In the genomic region with DNA sequence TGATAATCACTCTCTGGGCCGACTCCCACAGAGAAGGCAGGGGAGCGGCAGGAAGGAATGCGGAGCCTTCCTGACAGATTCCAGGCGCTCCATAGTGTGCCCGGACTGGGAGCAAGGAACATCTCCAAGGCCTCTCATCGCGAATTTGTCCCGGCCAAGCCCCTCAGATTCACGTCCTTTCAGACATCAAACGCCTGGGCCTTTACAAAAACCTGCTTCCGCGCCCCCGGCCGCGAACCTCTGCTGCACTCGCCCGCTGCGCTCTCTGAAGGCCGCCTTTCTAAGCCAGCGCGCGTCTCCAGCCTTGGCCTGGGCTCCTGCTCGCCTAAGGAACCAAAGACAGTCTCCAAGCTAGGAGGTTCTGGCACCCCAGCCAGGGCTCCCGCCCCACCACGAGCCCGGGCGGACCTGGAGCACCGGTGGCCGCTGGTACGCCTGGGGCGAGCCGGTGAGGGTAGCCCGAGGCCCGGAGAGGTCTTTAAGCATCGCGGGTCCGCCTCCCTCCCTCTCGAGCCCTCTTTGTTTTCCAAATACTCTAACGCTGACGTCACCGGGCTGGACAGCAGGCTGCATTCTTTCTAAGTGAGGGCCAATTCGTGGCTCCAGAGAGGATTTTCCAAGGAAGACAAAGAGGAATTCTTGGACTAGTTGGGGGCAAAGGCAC, we compare ENCODE assay signal across 8 cellular contexts. TPM values are rescaled to one million over a fixed set of nuclear protein-coding genes. Genes with fewer than 3 reads are reported as not detected.
DNase-seq lines count a peak whose midpoint lies in the region; ATAC-seq and TF ChIP-seq lines count a peak whose summit lies in the region.

No MANE protein-coding gene starts in this region.

- TSS peak; percentile 81 for BruUV-seq in Panc1 (replicated peaks; lab: Mats Ljungman, UMichigan)

- H3K36me3 ChIP-seq in Panc1 (ENCODE audit: control insufficient read depth, insufficient read depth, low read length) (peaks cover 16% of the 10 kb centered on the region), endodermal cell (ENCODE audit: control insufficient read depth, insufficient read depth, low read length) (peaks cover 33% of the 10 kb centered on the region), lower lobe of right lung (peaks cover 35% of the 10 kb centered on the region), thoracic aorta (peaks cover 30% of the 10 kb centered on the region)

- H3K4me3 Mint-ChIP-seq in endodermal cell: peak overlapping the region; percentile 93
- H3K4me3 Mint-ChIP-seq in activated CD4-positive, alpha-beta T cell treated with anti-CD3 and anti-CD28 coated beads, Interleukin-2, amount 10 ng/mL, durations not matched to agents 24 days and 14 days: no peak overlapping the region

- H3K27me3 Mint-ChIP-seq in endodermal cell (ENCODE audit: insufficient read depth): peaks cover 25% of the 10 kb centered on the region
- H3K27me3 Mint-ChIP-seq in activated CD4-positive, alpha-beta T cell treated with anti-CD3 and anti-CD28 coated beads, Interleukin-2, amount 10 ng/mL, durations not matched to agents 24 days and 14 days: peaks cover 43% of the 10 kb centered on the region

- POLR2A ChIA-PET in Panc1 (lab: Charles Lee): interaction anchor here (0.9 to 2.2 kb wide), 5 partner anchors 8 to 110 kb away, joined by 3 to 9 read pairs (median 4); no protein-coding TSS in a partner anchor

- in situ Hi-C loops in Panc1 (cut with HindIII; ENCODE audit: low pct_unique_long_range_greater_than_20kb, low sequenced_read_pairs): no loop called here

- CTCF ChIA-PET in Panc1 (lab: Charles Lee): interaction anchor here (0.8 to 1.4 kb wide), 2 partner anchors 9 to 106 kb away, joined by 4 to 5 read pairs; no protein-coding TSS in a partner anchor

- H3K27me3 ChIP-seq in Panc1 (ENCODE audit: control insufficient read depth, insufficient read depth, low read length) (no peaks in the 10 kb centered on the region), endodermal cell (ENCODE audit: control insufficient read depth, insufficient read depth, low read length, poor library complexity, severe bottlenecking) (no peaks in the 10 kb centered on the region), lower lobe of right lung (ENCODE audit: low read depth) (no peaks in the 10 kb centered on the region), thoracic aorta (replicated peaks; ENCODE audit: insufficient read depth) (no peaks in the 10 kb centered on the region)

- intact Hi-C loops in Panc1 (cut with micrococcal nuclease; ENCODE audit: unreplicated experiment) (loop anchor here (2.0 kb wide), 1 partner anchor 65 kb away; no protein-coding TSS in a partner anchor), lower lobe of right lung (cut with DNase I) (no loop called here)
- intact Hi-C loops in activated CD4-positive, alpha-beta T cell treated with anti-CD3 and anti-CD28 coated beads, Interleukin-2, amount 10 ng/mL, durations not matched to agents 24 days and 14 days (cut with micrococcal nuclease): no loop called here

- TF ChIP-seq CTCF in Panc1 (IDR thresholded peaks at IDR 0.05): no peak
- TF ChIP-seq CTCF in endodermal cell (conservative IDR thresholded peaks at IDR 0.05): no peak
- no peak for TF ChIP-seq CTCF in lower lobe of right lung (IDR thresholded peaks at IDR 0.05)
- TF ChIP-seq CTCF in thoracic aorta (IDR thresholded peaks at IDR 0.05): no peak

- H3K9ac ChIP-seq in endodermal cell (ENCODE audit: extremely low read depth, low read length, poor library complexity, severe bottlenecking): peak overlapping the region; percentile 100

- H3K9me3 ChIP-seq in Panc1 (ENCODE audit: control insufficient read depth, insufficient read depth, low read depth, low read length) (no peaks in the 10 kb centered on the region), endodermal cell (ENCODE audit: control insufficient read depth, low read length) (no peaks in the 10 kb centered on the region), lower lobe of right lung (no peaks in the 10 kb centered on the region), thoracic aorta (no peaks in the 10 kb centered on the region)

- H3K36me3 Mint-ChIP-seq in endodermal cell (ENCODE audit: low read depth): peaks cover 39% of the 10 kb centered on the region
- H3K36me3 Mint-ChIP-seq in activated CD4-positive, alpha-beta T cell treated with anti-CD3 and anti-CD28 coated beads, Interleukin-2, amount 10 ng/mL, durations not matched to agents 24 days and 14 days (ENCODE audit: low read depth): no peaks in the 10 kb centered on the region

- DNase-seq in NCI-H2029 (lab: John Stamatoyannopoulos, UW) (peak; percentile 28), NCI-H2029 treated with DMSO at 0.1 percent for 48 hours (lab: John Stamatoyannopoulos, UW) (no peak), Panc1 (ENCODE audit: low read depth, low spot score) (no peak), endodermal cell (peak; percentile 90), lower lobe of right lung (peak; percentile 88), thoracic aorta (ENCODE audit: low spot score) (peak; percentile 79)
- no peak for DNase-seq in activated CD4-positive, alpha-beta T cell treated with anti-CD3 and anti-CD28 coated beads, Interleukin-2, amount 10 ng/mL, durations not matched to agents 24 days and 14 days

- H3K27ac ChIP-seq in Panc1 (ENCODE audit: low read length) (peak overlapping the region; percentile 94), endodermal cell (ENCODE audit: low read depth, low read length) (peak overlapping the region; percentile 100), lower lobe of right lung (peak overlapping the region; percentile 100), thoracic aorta (peak overlapping the region; percentile 98 to 100)

- peaks cover 69% of the 10 kb centered on the region for H3K4me1 ChIP-seq in Panc1 (ENCODE audit: control insufficient read depth, insufficient read depth, low read length)
- peaks cover 35% of the 10 kb centered on the region for H3K4me1 ChIP-seq in endodermal cell (ENCODE audit: control insufficient read depth, insufficient read depth, low read length)
- H3K4me1 ChIP-seq in lower lobe of right lung: peaks cover 66% of the 10 kb centered on the region
- peaks cover 39 to 54% of the 10 kb centered on the region in 2 donors for H3K4me1 ChIP-seq in thoracic aorta (ENCODE audit: control insufficient read depth in 1 of 2, low read depth in 2 of 2)

- peak; percentile 33; the same call in 1 of the 2 replicates for ATAC-seq in Panc1
- ATAC-seq in lower lobe of right lung: peak; percentile 80 to 85
- ATAC-seq in thoracic aorta (ENCODE audit: insufficient number of reproducible peaks, low FRiP score, low read depth): peak; percentile 69
- no peak for ATAC-seq in GM21447 (IDR thresholded peaks at IDR 0.05; ENCODE audit: unreplicated experiment)

- H3K27ac Mint-ChIP-seq in endodermal cell: peak overlapping the region; percentile 96
- H3K27ac Mint-ChIP-seq in activated CD4-positive, alpha-beta T cell treated with anti-CD3 and anti-CD28 coated beads, Interleukin-2, amount 10 ng/mL, durations not matched to agents 24 days and 14 days: no peak overlapping the region

- H3K4me3 ChIP-seq in Panc1 (ENCODE audit: low read depth in 2 of 2, low read length in 2 of 2): peak overlapping the region; percentile 87 to 95
- peak overlapping the region; percentile 88 for H3K4me3 ChIP-seq in endodermal cell (ENCODE audit: low read length)
- H3K4me3 ChIP-seq in lower lobe of right lung: peak overlapping the region; percentile 80
- peak overlapping the region; percentile 93 for H3K4me3 ChIP-seq in thoracic aorta

- 0% methylated on average over 25 to 42 of the region's 42 CpGs for WGBS in endodermal cell (ENCODE audit: insufficient coverage in 1 of 2, insufficient read length in 1 of 2), 2 experiments

- peaks cover 63% of the 10 kb centered on the region for H3K4me1 Mint-ChIP-seq in endodermal cell
- H3K4me1 Mint-ChIP-seq in activated CD4-positive, alpha-beta T cell treated with anti-CD3 and anti-CD28 coated beads, Interleukin-2, amount 10 ng/mL, durations not matched to agents 24 days and 14 days: peaks cover 5% of the 10 kb centered on the region

- H3K9me3 Mint-ChIP-seq in endodermal cell: no peaks in the 10 kb centered on the region
- no peaks in the 10 kb centered on the region for H3K9me3 Mint-ChIP-seq in activated CD4-positive, alpha-beta T cell treated with anti-CD3 and anti-CD28 coated beads, Interleukin-2, amount 10 ng/mL, durations not matched to agents 24 days and 14 days

RNA-seq across cellular contexts. Expression of gene AMOTL2, which starts 0.8 kb away (rescaled TPM):
- total RNA-seq in Panc1 (2021; ENCODE audit: unreplicated experiment): 146 TPM
- polyA plus RNA-seq in Panc1 (2012; ENCODE audit: insufficient read length): 73.2 TPM
- 100 to 1,000 TPM; 109 to 153 TPM for total RNA-seq in endodermal cell
- polyA plus RNA-seq in endodermal cell (2013, experiment 1 of 2): 59.2 TPM
- 56.9 TPM for polyA plus RNA-seq in endodermal cell (2013, experiment 2 of 2)
- total RNA-seq in lower lobe of right lung: 77.8 TPM
- total RNA-seq in thoracic aorta: 100 to 1,000 TPM in 1 of 2 donors, 10 to 100 TPM in 1; 62.4 to 161 TPM
- total RNA-seq in activated CD4-positive, alpha-beta T cell treated with anti-CD3 and anti-CD28 coated beads, Interleukin-2, amount 10 ng/mL, durations not matched to agents 24 days and 14 days: not detected in 2 replicates

Comparison
In these comparisons a context has a peak if more than half of its experiments do, and no peak if none do; other contexts are left out.
1. DNase-seq: peak in NCI-H2029 (single experiment), endodermal cell (single experiment), lower lobe of right lung (single experiment) and thoracic aorta (single experiment); none in NCI-H2029 treated with DMSO at 0.1 percent for 48 hours (single experiment), Panc1 (single experiment) and activated CD4-positive, alpha-beta T cell treated with anti-CD3 and anti-CD28 coated beads, Interleukin-2, amount 10 ng/mL, durations not matched to agents 24 days and 14 days (single experiment).
2. RNA of gene AMOTL2, which starts 0.8 kb away (total RNA-seq): 62.4 to 161 TPM in thoracic aorta, 109 to 153 TPM in endodermal cell, 146 TPM in Panc1 (single experiment) and 77.8 TPM in lower lobe of right lung (single experiment); not detected in activated CD4-positive, alpha-beta T cell treated with anti-CD3 and anti-CD28 coated beads, Interleukin-2, amount 10 ng/mL, durations not matched to agents 24 days and 14 days; every median in the first group is over 10 times any median in the second.
3. Peak in every context shown above with its lines, with median percentiles within 50 percentile points of each other: H3K27ac ChIP-seq and H3K4me3 ChIP-seq.